In genomic region chr19:47726467-47726866, GRCh38 we compare ENCODE assay signal across 1 cellular context.
TF ChIP-seq lines count a peak whose summit lies in the region.

No MANE protein-coding gene starts in this region.

TF ChIP-seq in IMR-90, 13 proteins besides CTCF, POLR2A, EP300 and RAD21:
- TF ChIP-seq USF2 (IDR thresholded peaks at IDR 0.05; ENCODE audit: low read depth, low read length) (no peak), FOS (IDR thresholded peaks at IDR 0.05; ENCODE audit: low read depth, low read length) (no peak), RCOR1 (IDR thresholded peaks at IDR 0.05; ENCODE audit: insufficient replicate concordance, low read length) (no peak), BHLHE40 (IDR thresholded peaks at IDR 0.05; ENCODE audit: low read depth, low read length) (no peak), RFX5 (IDR thresholded peaks at IDR 0.05; ENCODE audit: low read depth, low read length) (no peak), CEBPB (IDR thresholded peaks at IDR 0.05; ENCODE audit: low read depth, low read length) (peak; percentile 91), MAZ (IDR thresholded peaks at IDR 0.05; ENCODE audit: borderline replicate concordance, low read depth, low read length) (peak; percentile 15; the same call in 1 of the 2 replicates)
